Comparison of ENCODE assay signal across 8 cellular contexts in the genomic region with DNA sequence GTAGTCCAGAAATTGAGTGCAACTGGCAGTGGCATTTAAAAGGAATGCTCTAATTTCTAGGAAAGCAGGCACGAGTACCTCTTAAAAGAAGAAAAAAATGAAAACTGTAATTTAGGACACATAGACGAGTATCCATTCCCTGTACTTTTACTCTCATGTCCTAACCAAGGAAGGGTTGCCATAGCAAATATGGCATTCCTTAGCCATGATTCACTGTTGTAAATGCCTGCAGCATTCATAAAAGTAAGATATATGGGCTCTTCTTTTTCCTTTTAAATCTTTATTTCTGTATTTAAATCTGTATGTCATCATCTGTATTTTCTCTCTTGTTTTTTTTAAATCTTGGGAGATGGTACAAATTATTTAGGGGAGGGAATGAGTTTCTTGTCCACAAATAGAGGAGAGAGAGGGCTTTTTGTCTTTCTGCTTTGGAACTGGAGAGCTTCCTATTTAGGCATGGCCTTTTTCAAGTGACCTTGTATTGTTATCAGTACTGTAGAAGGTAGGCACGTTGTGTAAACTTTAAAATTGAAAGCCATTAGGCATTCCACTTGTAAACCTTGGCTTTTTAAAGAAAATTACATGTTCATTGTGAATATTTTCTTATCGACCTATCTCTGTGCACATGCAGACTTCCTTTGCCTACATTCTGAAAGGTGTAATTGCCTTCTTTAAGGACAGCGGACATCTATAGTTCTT. TPM values are rescaled to one million over a fixed set of nuclear protein-coding genes. Genes with fewer than 3 reads are reported as not detected.
DNase-seq lines count a peak whose midpoint lies in the region; ATAC-seq and TF ChIP-seq lines count a peak whose summit lies in the region.

No MANE protein-coding gene starts in this region.

- H3K27me3 ChIP-seq in right atrium auricular region (no peaks in the 10 kb centered on the region), mammary epithelial cell (ENCODE audit: insufficient read depth, low read length) (no peaks in the 10 kb centered on the region), lower lobe of right lung (ENCODE audit: low read depth) (no peaks in the 10 kb centered on the region), vagina (no peaks in the 10 kb centered on the region), MG63 (no peaks in the 10 kb centered on the region)

- peak overlapping the region; percentile 89 for H3K9ac ChIP-seq in mammary epithelial cell (ENCODE audit: insufficient read depth, low read length)

- H3K4me1 ChIP-seq in right atrium auricular region = peaks cover 0 to 52% of the 10 kb centered on the region in 2 donors
- H3K4me1 ChIP-seq in mammary epithelial cell (ENCODE audit: insufficient read depth, low read length) = peaks cover 44% of the 10 kb centered on the region
- peaks cover 66% of the 10 kb centered on the region for H3K4me1 ChIP-seq in lower lobe of right lung
- peaks cover 51% of the 10 kb centered on the region for H3K4me1 ChIP-seq in vagina

- TF ChIP-seq CTCF in right atrium auricular region (IDR thresholded peaks at IDR 0.05) = no peak
- no peak for TF ChIP-seq CTCF in mammary epithelial cell (conservative IDR thresholded peaks at IDR 0.05 in 1 of 2, IDR thresholded peaks at IDR 0.05 in 1 of 2; ENCODE audit: extremely low read depth in 1 of 2, insufficient read depth in 1 of 2, low read depth in 1 of 2, low read length in 2 of 2)
- TF ChIP-seq CTCF in lower lobe of right lung (IDR thresholded peaks at IDR 0.05) = no peak
- no peak for TF ChIP-seq CTCF in vagina (IDR thresholded peaks at IDR 0.05)

- ATAC-seq in Right ventricle myocardium inferior = peak; percentile 53
- ATAC-seq in lower lobe of right lung = peak; percentile 76 to 82
- no peak for ATAC-seq in GM21390 (IDR thresholded peaks at IDR 0.05; ENCODE audit: unreplicated experiment)

- in situ Hi-C loops in mammary epithelial cell (cut with MboI; ENCODE audit: low sequenced_read_pairs in 2 of 2) = loop anchor here in 1 of 2 donors (10.0 to 25.0 kb wide), 2 partner anchors 178 to 459 kb away; a partner anchor contains a TSS

- dilution Hi-C loops in mammary epithelial cell (cut with HindIII; ENCODE audit: low sequenced_read_pairs) = loop anchor here (10.0 kb wide), 1 partner anchor 48 kb away; a partner anchor contains a TSS

- H3K9me3 ChIP-seq in right atrium auricular region (no peaks in the 10 kb centered on the region), mammary epithelial cell (replicated peaks; ENCODE audit: insufficient read depth, low read length) (no peaks in the 10 kb centered on the region), lower lobe of right lung (no peaks in the 10 kb centered on the region), vagina (no peaks in the 10 kb centered on the region), MG63 (no peaks in the 10 kb centered on the region)

- H4K20me1 ChIP-seq in mammary epithelial cell (ENCODE audit: insufficient read depth, low read length) = no peaks in the 10 kb centered on the region

- WGBS in mammary epithelial cell (ENCODE audit: low coverage, missing lambda C conversion rate) = 34% methylated on average over 5 of the region's 5 CpGs

- H3K4me2 ChIP-seq in mammary epithelial cell (ENCODE audit: insufficient read depth, low read depth, low read length) = peak overlapping the region; percentile 83

- H3K36me3 ChIP-seq in right atrium auricular region (no peaks in the 10 kb centered on the region), mammary epithelial cell (ENCODE audit: insufficient read depth, low read length) (no peaks in the 10 kb centered on the region), lower lobe of right lung (no peaks in the 10 kb centered on the region), vagina (no peaks in the 10 kb centered on the region), MG63 (no peaks in the 10 kb centered on the region)

- H3K27ac ChIP-seq in right atrium auricular region (peak overlapping the region in 1 of 2 donors; percentile 45), mammary epithelial cell (ENCODE audit: insufficient read depth, low read depth, low read length) (peak overlapping the region; percentile 98), lower lobe of right lung (peak overlapping the region; percentile 61), vagina (peak overlapping the region; percentile 34)

- intact Hi-C loops in Right ventricle myocardium inferior (cut with DNase I) = loop anchor here (2.0 kb wide), 1 partner anchor 50 kb away; a partner anchor contains a TSS
- intact Hi-C loops in mammary epithelial cell (cut with micrococcal nuclease) = loop anchor here (2.0 to 10.0 kb wide), 2 partner anchors 50 to 1238 kb away; a partner anchor contains a TSS
- intact Hi-C loops in lower lobe of right lung (cut with DNase I) = loop anchor here (10.0 kb wide), 1 partner anchor 178 kb away; a partner anchor contains a TSS
- intact Hi-C loops in vagina (cut with DNase I) = loop anchor here (5.0 kb wide), 1 partner anchor 51 kb away; a partner anchor contains a TSS

- peaks cover 93% of the 10 kb centered on the region for H3K79me2 ChIP-seq in mammary epithelial cell (ENCODE audit: insufficient read depth, low read length)

- peak overlapping the region; percentile 37 for H2AFZ ChIP-seq in mammary epithelial cell (ENCODE audit: low read depth, low read length)

- CTCF ChIA-PET in mammary epithelial cell (lab: Charles Lee; ENCODE audit: low non-redundant PET) = interaction anchor here (0.7 to 1.0 kb wide), 2 partner anchors 67 to 178 kb away, joined by 3 to 4 read pairs; a partner anchor contains a TSS

- no TSS peak for BruUV-seq in mammary epithelial cell (replicated peaks; lab: Mats Ljungman, UMichigan)

- H3K4me3 ChIP-seq in right atrium auricular region (no peak overlapping the region), mammary epithelial cell (replicated peaks in 1 of 3; ENCODE audit: insufficient read depth in 1 of 3, low read depth in 2 of 3, low read length in 3 of 3) (peak overlapping the region in 2 of 3 experiments; percentile 28 to 36), lower lobe of right lung (no peak overlapping the region), vagina (no peak overlapping the region), MG63 (no peak overlapping the region)

- no peak for TF ChIP-seq POLR2A in vagina (IDR thresholded peaks at IDR 0.05)

- no peak for DNase-seq in Right ventricle myocardium inferior (ENCODE audit: missing footprints)
- DNase-seq in right atrium auricular region (ENCODE audit: low spot score) = no peak
- peak; percentile 82 for DNase-seq in mammary epithelial cell
- DNase-seq in lower lobe of right lung = no peak
- no peak for DNase-seq in vagina (ENCODE audit: extremely low spot score in 2 of 2)
- no peak for DNase-seq in NCI-H1105 (lab: John Stamatoyannopoulos, UW)
- DNase-seq in MG63 = no peak

RNA-seq across cellular contexts. Expression of a gene that starts 50.0 kb away (rescaled TPM):
- total RNA-seq in Right ventricle myocardium inferior (7.8 TPM), right atrium auricular region (1 to 10 TPM; 5.0 to 6.1 TPM), mammary epithelial cell (10 to 100 TPM; 10.3 to 14.5 TPM), lower lobe of right lung (12.8 TPM), vagina (14.0 TPM)
- 10.6 TPM for polyA plus RNA-seq in mammary epithelial cell
- 5.3 TPM for polyA minus RNA-seq in mammary epithelial cell
- total RNA-seq in MG63 (2014; rRNA removed; shearing (Covaris generic); ENCODE audit: low replicate concordance) = 5.0 and 19.1 TPM in 2 replicates

Comparison
In these comparisons a context has a peak if more than half of its experiments do, and no peak if none do; other contexts are left out.
1. H3K4me3 ChIP-seq: peak in mammary epithelial cell (2 of 3); none in right atrium auricular region (0 of 2), lower lobe of right lung (single experiment), vagina (0 of 2) and MG63 (single experiment).